Comparison of ENCODE assay signal across 13 cellular contexts in the genomic region with DNA sequence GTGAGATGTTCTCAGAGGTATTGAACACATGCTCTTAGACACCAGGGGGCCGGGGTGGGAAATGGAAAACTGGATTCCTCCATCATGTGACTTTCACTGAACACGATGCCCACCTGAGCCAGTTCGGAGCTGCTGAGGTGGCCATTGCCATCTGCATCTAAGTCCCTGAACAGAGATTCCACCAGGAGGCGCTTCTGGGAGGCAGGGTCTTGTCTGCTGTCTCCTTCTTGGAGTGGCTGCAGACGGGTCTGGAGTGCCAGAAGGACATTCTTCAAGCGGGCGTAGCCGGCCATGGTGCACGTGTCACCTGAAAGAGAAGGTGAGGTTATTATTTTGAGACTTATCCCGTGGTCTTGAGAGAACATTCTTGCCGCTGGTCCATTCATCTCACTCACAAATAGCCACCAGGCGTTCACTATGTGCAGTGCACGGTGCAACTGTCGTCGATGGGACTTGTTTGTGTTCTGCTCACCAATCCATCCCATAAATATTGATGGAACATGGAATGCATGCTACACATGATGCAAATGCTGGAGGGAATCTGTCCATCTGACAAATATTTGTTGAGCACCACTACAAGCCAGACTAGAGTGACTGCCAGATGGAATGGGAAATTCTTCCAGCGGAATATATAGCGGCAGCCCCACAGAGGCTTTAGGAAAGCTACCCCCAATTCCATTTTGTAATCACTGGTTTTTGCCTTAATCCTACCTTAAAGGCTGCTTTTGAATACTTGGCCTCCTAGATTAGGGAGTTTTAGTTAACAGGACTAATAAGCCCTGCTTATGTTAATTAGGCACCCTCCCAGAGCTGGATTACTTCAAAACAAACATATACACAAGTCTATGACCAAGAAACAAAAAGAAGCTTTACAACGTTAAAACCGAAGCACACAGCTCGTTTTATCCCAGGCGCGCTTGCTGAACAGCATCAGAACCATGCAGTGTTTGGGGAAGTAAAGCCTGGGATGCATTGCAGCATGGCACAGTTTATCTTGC.
A peak's percentile ranks its signal among the peaks of the same experiment; 100 is the strongest.
DNase-seq lines count a peak whose midpoint lies in the region; ATAC-seq and TF ChIP-seq lines count a peak whose summit lies in the region.
"Had no signal": no experiment of that assay in that cellular context is flagged by ENCODE, and none has a peak within 500 bp of the region (broad histone marks: within the 10 kb centered on the region; RNA-seq: fewer than 3 reads in every experiment).

No MANE protein-coding gene starts in this region.

- TF ChIP-seq CTCF in AG04450 (IDR thresholded peaks at IDR 0.05; ENCODE audit: low read depth, low read length), result peak; percentile 14; the same call in 1 of the 2 replicates
- peak; percentile 34; the same call in 1 of the 2 replicates for TF ChIP-seq CTCF in GM12875 (IDR thresholded peaks at IDR 0.05; ENCODE audit: borderline replicate concordance, insufficient read depth, low read depth, low read length)
- peak; percentile 29 for TF ChIP-seq CTCF in hepatocyte (IDR thresholded peaks at IDR 0.05; ENCODE audit: poor library complexity)

- POLR2A ChIA-PET in AG04450 (lab: Yijun Ruan, JAX), result no interaction called here
- POLR2A ChIA-PET in activated CD4-positive, alpha-beta T cell treated with anti-CD3 and anti-CD28 coated beads, Interleukin-2, amount 10 ng/mL, durations not matched to agents 7 days and 5 days (lab: Charles Lee), result no interaction called here

- 66% methylated on average over 22 of the region's 22 CpGs for WGBS in hepatocyte (ENCODE audit: low lambda C conversion rate, missing lambda C conversion rate)
- WGBS in right cardiac atrium, result 78% methylated on average over 22 of the region's 22 CpGs

- H3K79me2 ChIP-seq in hepatocyte, result no peaks in the 10 kb centered on the region

- H4K20me1 ChIP-seq in hepatocyte (ENCODE audit: insufficient read depth, poor library complexity, severe bottlenecking), result no peaks in the 10 kb centered on the region

- H3K36me3 ChIP-seq in hepatocyte (replicated peaks; ENCODE audit: insufficient read depth, low read depth), result no peaks in the 10 kb centered on the region
- H3K36me3 ChIP-seq: neutrophil, thoracic aorta had no signal

- H3K4me2 ChIP-seq in hepatocyte, result no peak overlapping the region

- DNase-seq in AG04450 (ENCODE audit: low read depth, low spot score) (no peak), RPMI7951 (ENCODE audit: low read depth) (peak; percentile 15), hepatocyte (ENCODE audit: low spot score) (peak; percentile 34), OCI-M2 (lab: John Stamatoyannopoulos, UW; ENCODE audit: unreplicated experiment) (no peak), right cardiac atrium (no peak), NCI-H187 treated with DMSO at 0.1 percent for 48 hours (lab: John Stamatoyannopoulos, UW) (no peak)
- DNase-seq in activated CD4-positive, alpha-beta T cell treated with anti-CD3 and anti-CD28 coated beads, Interleukin-2, amount 10 ng/mL, durations not matched to agents 7 days and 5 days, result no peak
- DNase-seq: activated effector memory CD4-positive, alpha-beta T cell treated with Interleukin-2 at 50 U/mL for 16 hours; NCI-H510A; stimulated activated CD4-positive, alpha-beta T cell treated with anti-CD3 and anti-CD28 coated beads, Interleukin-4, amount 100 ng/mL, for 4 hours had no signal

- H3K4me1 Mint-ChIP-seq in activated CD4-positive, alpha-beta T cell treated with anti-CD3 and anti-CD28 coated beads, Interleukin-2, amount 10 ng/mL, durations not matched to agents 7 days and 5 days, result no peaks in the 10 kb centered on the region

- H3K4me3 ChIP-seq in AG04450 (ENCODE audit: low read depth, low read length) (no peak overlapping the region), GM12875 (ENCODE audit: low read depth, low read length) (no peak overlapping the region), hepatocyte (no peak overlapping the region), right cardiac atrium (ENCODE audit: low read length) (no peak overlapping the region)
- H3K4me3 ChIP-seq: thoracic aorta had no signal

- ATAC-seq in right cardiac atrium, result no peak

- H3K9me3 ChIP-seq in AG04450 (ENCODE audit: control insufficient read depth, insufficient read depth, low read length), result no peaks in the 10 kb centered on the region; the same call in 1 of the 2 replicates
- no peaks in the 10 kb centered on the region for H3K9me3 ChIP-seq in hepatocyte (ENCODE audit: low read depth)
- H3K9me3 ChIP-seq in right cardiac atrium (ENCODE audit: control insufficient read depth, low read length), result no peaks in the 10 kb centered on the region
- H3K9me3 ChIP-seq: neutrophil, thoracic aorta had no signal

- intact Hi-C loops in right cardiac atrium (cut with DNase I), result no loop called here

- no peak overlapping the region for H3K4me3 Mint-ChIP-seq in activated CD4-positive, alpha-beta T cell treated with anti-CD3 and anti-CD28 coated beads, Interleukin-2, amount 10 ng/mL, durations not matched to agents 7 days and 5 days

- no peaks in the 10 kb centered on the region for H3K36me3 Mint-ChIP-seq in activated CD4-positive, alpha-beta T cell treated with anti-CD3 and anti-CD28 coated beads, Interleukin-2, amount 10 ng/mL, durations not matched to agents 7 days and 5 days (ENCODE audit: low read depth)

- H3K27ac Mint-ChIP-seq in activated CD4-positive, alpha-beta T cell treated with anti-CD3 and anti-CD28 coated beads, Interleukin-2, amount 10 ng/mL, durations not matched to agents 7 days and 5 days, result no peak overlapping the region

- peaks cover 5% of the 10 kb centered on the region for H3K4me1 ChIP-seq in hepatocyte (ENCODE audit: insufficient read depth)
- H3K4me1 ChIP-seq in right cardiac atrium (ENCODE audit: control insufficient read depth, insufficient read depth, low read length), result no peaks in the 10 kb centered on the region

- no peaks in the 10 kb centered on the region for H3K27me3 Mint-ChIP-seq in activated CD4-positive, alpha-beta T cell treated with anti-CD3 and anti-CD28 coated beads, Interleukin-2, amount 10 ng/mL, durations not matched to agents 7 days and 5 days

- H2AFZ ChIP-seq in hepatocyte, result no peak overlapping the region

- H3K9me3 Mint-ChIP-seq in activated CD4-positive, alpha-beta T cell treated with anti-CD3 and anti-CD28 coated beads, Interleukin-2, amount 10 ng/mL, durations not matched to agents 7 days and 5 days, result no peaks in the 10 kb centered on the region

- CTCF ChIA-PET in AG04450 (lab: Charles Lee), result interaction anchor here (0.6 to 1.0 kb wide), 3 partner anchors 205 to 459 kb away, joined by 3 to 4 read pairs (median 3); no protein-coding TSS in a partner anchor
- CTCF ChIA-PET in activated CD4-positive, alpha-beta T cell treated with anti-CD3 and anti-CD28 coated beads, Interleukin-2, amount 10 ng/mL, durations not matched to agents 7 days and 5 days (lab: Charles Lee), result interaction anchor here (1.4 kb wide), 1 partner anchor 10 kb away, joined by 3 read pairs; no protein-coding TSS in a partner anchor

- H3K9me2 ChIP-seq in hepatocyte (replicated peaks; ENCODE audit: insufficient read depth), result no peaks in the 10 kb centered on the region

- H3K27ac ChIP-seq in AG04450 (ENCODE audit: low read depth, low read length) (no peak overlapping the region), hepatocyte (no peak overlapping the region), right cardiac atrium (ENCODE audit: low read length) (no peak overlapping the region)
- H3K27ac ChIP-seq: neutrophil, thoracic aorta had no signal

- H3K27me3 ChIP-seq in AG04450 (ENCODE audit: control insufficient read depth, insufficient read depth, low read length), result peaks cover 5% of the 10 kb centered on the region
- no peaks in the 10 kb centered on the region for H3K27me3 ChIP-seq in hepatocyte
- H3K27me3 ChIP-seq in right cardiac atrium (ENCODE audit: control insufficient read depth, insufficient read depth), result no peaks in the 10 kb centered on the region
- H3K27me3 ChIP-seq: neutrophil had no signal

Comparison
In these comparisons a context has a peak if more than half of its experiments do, and no peak if none do; other contexts are left out.
1. DNase-seq: peak in RPMI7951 (single experiment) and hepatocyte (single experiment); none in AG04450 (single experiment), OCI-M2 (single experiment), activated CD4-positive, alpha-beta T cell treated with anti-CD3 and anti-CD28 coated beads, Interleukin-2, amount 10 ng/mL, durations not matched to agents 7 days and 5 days (single experiment), right cardiac atrium (0 of 3) and NCI-H187 treated with DMSO at 0.1 percent for 48 hours (single experiment).
2. Peak in every context shown above with its lines, with median percentiles within 50 percentile points of each other: CTCF ChIP-seq.